11 cellular contexts compared by ENCODE assay signal in the genomic region with DNA sequence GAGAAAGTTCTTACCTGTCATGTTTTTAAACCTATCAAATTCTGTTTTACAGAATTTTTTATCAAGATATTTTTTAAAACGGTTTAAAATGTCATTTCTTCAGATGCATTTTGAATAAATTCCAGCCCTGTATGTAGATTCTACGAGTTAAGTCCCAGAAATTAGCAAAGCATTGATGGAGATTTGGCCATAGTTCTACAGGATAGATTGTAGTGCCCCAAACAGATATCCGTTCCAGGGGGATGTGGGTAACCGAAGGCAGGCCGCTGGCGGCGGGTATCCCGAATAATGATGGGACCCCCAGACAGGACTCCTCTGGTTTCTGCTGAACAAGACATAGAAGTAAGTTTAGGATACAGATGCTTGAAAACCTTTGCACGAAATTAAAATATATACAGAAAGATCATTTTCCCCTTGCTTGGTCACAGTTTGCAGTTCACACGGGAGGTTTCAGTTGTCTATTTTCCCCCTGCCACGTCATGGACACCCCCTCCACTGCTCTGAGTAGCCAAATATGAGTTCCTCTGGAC. TPM values are rescaled to one million over a fixed set of nuclear protein-coding genes. Genes with fewer than 3 reads are reported as not detected.
DNase-seq lines count a peak whose midpoint lies in the region; ATAC-seq, FAIRE-seq and TF ChIP-seq lines count a peak whose summit lies in the region.
"Had no signal": no experiment of that assay in that cellular context is flagged by ENCODE, and none has a peak within 500 bp of the region (broad histone marks: within the 10 kb centered on the region; RNA-seq: fewer than 3 reads in every experiment).

No MANE protein-coding gene starts in this region.

- H3K4me3 ChIP-seq in astrocyte (ENCODE audit: insufficient read depth, low read depth, low read length) (peak overlapping the region; percentile 66), iPS-20b (ENCODE audit: low read length) (peak overlapping the region; percentile 82)

- no peak for FAIRE-seq in astrocyte (lab: Jason Lieb, UNC)
- FAIRE-seq: colon had no signal

- H3K27ac ChIP-seq in astrocyte (ENCODE audit: low read depth, low read length) (no peak overlapping the region), iPS-20b (ENCODE audit: low read length) (no peak overlapping the region)
- H3K27ac ChIP-seq: RWPE1 had no signal

- no peak overlapping the region for H3K27ac Mint-ChIP-seq in astrocyte (ENCODE audit: unreplicated experiment)
- H3K27ac Mint-ChIP-seq: activated CD8-positive, alpha-beta T cell treated with anti-CD3 and anti-CD28 coated beads, Interleukin-2, amount 10 ng/mL, durations not matched to agents 7 days and 5 days had no signal

- peaks cover 24% of the 10 kb centered on the region for H3K27me3 Mint-ChIP-seq in astrocyte (ENCODE audit: low read depth, unreplicated experiment)

- H3K9ac ChIP-seq in astrocyte (ENCODE audit: low read length) (peak overlapping the region; percentile 61), iPS-20b (ENCODE audit: low read depth, low read length) (peak overlapping the region; percentile 50; the same call in 1 of the 2 replicates)

- no peak for TF ChIP-seq CTCF in astrocyte (IDR thresholded peaks at IDR 0.05; ENCODE audit: insufficient read depth, low read depth, low read length)

- H3K36me3 ChIP-seq in astrocyte (ENCODE audit: insufficient read depth, low read length) (no peaks in the 10 kb centered on the region), iPS-20b (ENCODE audit: insufficient read depth, low read depth, low read length) (no peaks in the 10 kb centered on the region)

- H2AFZ ChIP-seq in astrocyte (ENCODE audit: low read depth, low read length): peak overlapping the region; percentile 99

- no peaks in the 10 kb centered on the region for H3K9me3 ChIP-seq in astrocyte (ENCODE audit: insufficient read depth, low read depth, low read length)
- H3K9me3 ChIP-seq in iPS-20b (ENCODE audit: insufficient read depth, low read depth, low read length): no peaks in the 10 kb centered on the region

- no peaks in the 10 kb centered on the region for H4K20me1 ChIP-seq in astrocyte (ENCODE audit: insufficient read depth, low read length)

- peaks cover 18% of the 10 kb centered on the region for H3K27me3 ChIP-seq in astrocyte (ENCODE audit: insufficient read depth, low read length)
- H3K27me3 ChIP-seq in iPS-20b (ENCODE audit: insufficient read depth, low read length): peaks cover 57% of the 10 kb centered on the region

- H3K4me3 Mint-ChIP-seq in astrocyte (ENCODE audit: unreplicated experiment): peak overlapping the region; percentile 86
- H3K4me3 Mint-ChIP-seq: activated CD8-positive, alpha-beta T cell treated with anti-CD3 and anti-CD28 coated beads, Interleukin-2, amount 10 ng/mL, durations not matched to agents 7 days and 5 days had no signal

- H3K4me1 ChIP-seq in astrocyte (ENCODE audit: insufficient read depth, low read length): peaks cover 21% of the 10 kb centered on the region
- peaks cover 11% of the 10 kb centered on the region; the same call in 1 of the 2 replicates for H3K4me1 ChIP-seq in iPS-20b (ENCODE audit: insufficient read depth, low read length)

- H3K79me2 ChIP-seq in astrocyte (ENCODE audit: insufficient read depth, low read length): no peaks in the 10 kb centered on the region

- no peaks in the 10 kb centered on the region for H3K9me3 Mint-ChIP-seq in astrocyte (ENCODE audit: unreplicated experiment)

- ATAC-seq in esophagus mucosa (no peak), GM21825 (IDR thresholded peaks at IDR 0.05; ENCODE audit: unreplicated experiment) (no peak)
- ATAC-seq: activated CD8-positive, alpha-beta T cell treated with anti-CD3 and anti-CD28 coated beads, Interleukin-2, amount 10 ng/mL, durations not matched to agents 7 days and 5 days had no signal

- H3K36me3 Mint-ChIP-seq in astrocyte (ENCODE audit: low read depth, unreplicated experiment): no peaks in the 10 kb centered on the region

- DNase-seq in NCI-H2171 treated with DMSO at 0.1 percent for 48 hours (lab: John Stamatoyannopoulos, UW) (peak; percentile 58), NCI-H2171 (lab: John Stamatoyannopoulos, UW) (no peak), astrocyte (ENCODE audit: low read depth) (no peak), superior temporal gyrus (ENCODE audit: extremely low spot score) (peak; percentile 52), NCI-H146 treated with DMSO at 0.1 percent for 48 hours (lab: John Stamatoyannopoulos, UW; ENCODE audit: unreplicated experiment) (no peak)
- DNase-seq: activated CD8-positive, alpha-beta T cell treated with anti-CD3 and anti-CD28 coated beads, Interleukin-2, amount 10 ng/mL, durations not matched to agents 7 days and 5 days had no signal

- H3K4me2 ChIP-seq in astrocyte (ENCODE audit: low read length): peak overlapping the region; percentile 98

- H3K4me1 Mint-ChIP-seq in astrocyte (ENCODE audit: low read depth, unreplicated experiment): no peaks in the 10 kb centered on the region

RNA-seq across cellular contexts. Expression of a gene that starts 0.8 kb away (rescaled TPM):
- total RNA-seq in astrocyte (1.9 and 2.1 TPM in 2 replicates), esophagus mucosa (not detected)
- total RNA-seq: activated CD8-positive, alpha-beta T cell treated with anti-CD3 and anti-CD28 coated beads, Interleukin-2, amount 10 ng/mL, durations not matched to agents 7 days and 5 days had no signal

Comparison
In these comparisons a context has a peak if more than half of its experiments do, and no peak if none do; other contexts are left out.
1. DNase-seq: peak in NCI-H2171 treated with DMSO at 0.1 percent for 48 hours (single experiment) and superior temporal gyrus (single experiment); none in NCI-H2171 (single experiment), astrocyte (single experiment) and NCI-H146 treated with DMSO at 0.1 percent for 48 hours (single experiment).